ENCODE assay signal across 1 cellular context in the genomic region with DNA sequence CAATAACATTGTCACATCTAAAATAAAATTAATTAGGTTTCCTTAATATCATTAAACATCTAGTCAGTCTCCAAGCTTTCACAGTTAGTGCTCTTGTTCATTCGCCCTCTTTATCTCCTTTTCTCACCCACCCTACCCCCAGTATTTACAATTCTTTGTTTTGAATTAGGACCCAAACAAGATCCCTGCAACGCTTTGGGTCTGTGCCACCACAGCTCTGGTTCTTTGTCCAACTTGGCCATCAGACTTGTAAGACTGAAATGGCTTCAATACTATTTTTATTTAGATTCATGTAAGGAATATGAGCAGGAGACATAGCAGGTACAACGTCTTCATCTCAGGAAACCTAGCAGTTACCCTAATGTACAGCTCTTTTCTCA.
TF ChIP-seq lines count a peak whose summit lies in the region.

No MANE protein-coding gene starts in this region.

TF ChIP-seq in HEK293, 187 proteins besides CTCF, POLR2A, EP300 and RAD21 (continued from another document):
- TF ChIP-seq, protein P1, sequence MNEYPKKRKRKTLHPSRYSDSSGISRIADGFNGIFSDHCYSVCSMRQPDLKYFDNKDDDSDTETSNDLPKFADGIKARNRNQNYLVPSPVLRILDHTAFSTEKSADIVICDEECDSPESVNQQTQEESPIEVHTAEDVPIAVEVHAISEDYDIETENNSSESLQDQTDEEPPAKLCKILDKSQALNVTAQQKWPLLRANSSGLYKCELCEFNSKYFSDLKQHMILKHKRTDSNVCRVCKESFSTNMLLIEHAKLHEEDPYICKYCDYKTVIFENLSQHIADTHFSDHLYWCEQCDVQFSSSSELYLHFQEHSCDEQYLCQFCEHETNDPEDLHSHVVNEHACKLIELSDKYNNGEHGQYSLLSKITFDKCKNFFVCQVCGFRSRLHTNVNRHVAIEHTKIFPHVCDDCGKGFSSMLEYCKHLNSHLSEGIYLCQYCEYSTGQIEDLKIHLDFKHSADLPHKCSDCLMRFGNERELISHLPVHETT (tag by site-specific recombination; IDR thresholded peaks at IDR 0.05), result no peak
- no peak for TF ChIP-seq KLF7 (tag by site-specific recombination; IDR thresholded peaks at IDR 0.05; ENCODE audit: borderline replicate concordance)
- TF ChIP-seq, protein P2, sequence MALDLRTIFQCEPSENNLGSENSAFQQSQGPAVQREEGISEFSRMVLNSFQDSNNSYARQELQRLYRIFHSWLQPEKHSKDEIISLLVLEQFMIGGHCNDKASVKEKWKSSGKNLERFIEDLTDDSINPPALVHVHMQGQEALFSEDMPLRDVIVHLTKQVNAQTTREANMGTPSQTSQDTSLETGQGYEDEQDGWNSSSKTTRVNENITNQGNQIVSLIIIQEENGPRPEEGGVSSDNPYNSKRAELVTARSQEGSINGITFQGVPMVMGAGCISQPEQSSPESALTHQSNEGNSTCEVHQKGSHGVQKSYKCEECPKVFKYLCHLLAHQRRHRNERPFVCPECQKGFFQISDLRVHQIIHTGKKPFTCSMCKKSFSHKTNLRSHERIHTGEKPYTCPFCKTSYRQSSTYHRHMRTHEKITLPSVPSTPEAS (tag by site-specific recombination; IDR thresholded peaks at IDR 0.05), result no peak
- TF ChIP-seq FEZF1 (tag by site-specific recombination; IDR thresholded peaks at IDR 0.05), result no peak
- no peak for TF ChIP-seq WT1 (tag by site-specific recombination; IDR thresholded peaks at IDR 0.05)
- TF ChIP-seq ZNF521 (tag by site-specific recombination; IDR thresholded peaks at IDR 0.05), result no peak
